ENCODE assay signal across 8 cellular contexts in genomic region chr20:47356526-47357295, GRCh38. TPM values are rescaled to one million over a fixed set of nuclear protein-coding genes. Genes with fewer than 3 reads are reported as not detected.
DNase-seq lines count a peak whose midpoint lies in the region; ATAC-seq and TF ChIP-seq lines count a peak whose summit lies in the region.

Gene ZMYND8 (minus strand): TSS chr20:47356699. CDS start chr20:47356670, 29 bp downstream.

- H3K27ac Mint-ChIP-seq in T-helper 2 cell treated with Interferon-gamma antibody and Interleukin-4, amounts not matched to agents 5 μg/mL and 100 μg/mL, for 36 hours, result peak within 1 kb of the TSS; percentile 97

- H3K9me3 Mint-ChIP-seq in T-helper 2 cell treated with Interferon-gamma antibody and Interleukin-4, amounts not matched to agents 5 μg/mL and 100 μg/mL, for 36 hours, result no peaks in the 10 kb centered on the region

- no peaks in the 10 kb centered on the region for H3K27me3 Mint-ChIP-seq in T-helper 2 cell treated with Interferon-gamma antibody and Interleukin-4, amounts not matched to agents 5 μg/mL and 100 μg/mL, for 36 hours (ENCODE audit: low read depth)

- H3K36me3 Mint-ChIP-seq in T-helper 2 cell treated with Interferon-gamma antibody and Interleukin-4, amounts not matched to agents 5 μg/mL and 100 μg/mL, for 36 hours (ENCODE audit: low read depth), result peaks cover 28% of the 10 kb centered on the region

- peak within 1 kb of the TSS; percentile 73 for H3K4me3 ChIP-seq in GM06990 (replicated peaks; ENCODE audit: low read depth, low read length)
- peak within 1 kb of the TSS; percentile 61 for H3K4me3 ChIP-seq in psoas muscle

- H3K27me3 ChIP-seq in GM06990 (replicated peaks; ENCODE audit: control insufficient read depth, insufficient read depth, low read length) (no peaks in the 10 kb centered on the region), psoas muscle (ENCODE audit: insufficient read depth in 3 of 3, low read length in 2 of 3) (no peaks in the 10 kb centered on the region)

- peaks cover 53% of the 10 kb centered on the region for H3K4me1 Mint-ChIP-seq in T-helper 2 cell treated with Interferon-gamma antibody and Interleukin-4, amounts not matched to agents 5 μg/mL and 100 μg/mL, for 36 hours (ENCODE audit: low read depth)

- peak within 1 kb of the TSS; percentile 97 for H3K27ac ChIP-seq in psoas muscle

- DNase-seq in GM06990 (ENCODE audit: extremely low read depth, insufficient read length) (peak; percentile 95), NCI-H2081 (lab: John Stamatoyannopoulos, UW) (peak; percentile 86 to 95), amygdala (lab: John Stamatoyannopoulos, UW) (peak; percentile 85 to 99 (median 93)), left cardiac atrium (peak; percentile 87), psoas muscle (peak; percentile 85 to 91), ureter (ENCODE audit: low spot score) (peak; percentile 97)
- peak; percentile 95 for DNase-seq in T-helper 2 cell treated with Interferon-gamma antibody and Interleukin-4, amounts not matched to agents 5 μg/mL and 100 μg/mL, for 36 hours (ENCODE audit: low spot score)

- peaks cover 93% of the 10 kb centered on the region for H3K4me1 ChIP-seq in psoas muscle

- WGBS in psoas muscle, 3 donors, result 6 to 8% (median 7%) methylated on average over 20 to 21 of the region's 21 CpGs

- TF ChIP-seq CTCF in GM06990 (IDR thresholded peaks at IDR 0.05; ENCODE audit: insufficient read depth, low read length, poor library complexity, severe bottlenecking) (no peak), psoas muscle (IDR thresholded peaks at IDR 0.05) (no peak)

- H3K9me3 ChIP-seq in psoas muscle, result no peaks in the 10 kb centered on the region

- no peak within 1 kb of the TSS for H3K4me3 Mint-ChIP-seq in T-helper 2 cell treated with Interferon-gamma antibody and Interleukin-4, amounts not matched to agents 5 μg/mL and 100 μg/mL, for 36 hours

- intact Hi-C loops in left cardiac atrium (cut with DNase I), result loop anchor here in 1 of 2 donors (5.0 kb wide), 1 partner anchor 39 kb away; no protein-coding TSS in a partner anchor
- intact Hi-C loops in psoas muscle (cut with DNase I), result no loop called here

- ATAC-seq in HG02840 (IDR thresholded peaks at IDR 0.05; ENCODE audit: low FRiP score, unreplicated experiment) (peak; percentile 41), left cardiac atrium (peak; percentile 67 to 71), psoas muscle (peak; percentile 50 to 72 (median 66))

- H3K36me3 ChIP-seq in GM06990 (ENCODE audit: control insufficient read depth, insufficient read depth, low read length), result no peaks in the 10 kb centered on the region
- H3K36me3 ChIP-seq in psoas muscle (ENCODE audit: insufficient read depth in 1 of 2, low read depth in 1 of 2), result no peaks in the 10 kb centered on the region

RNA-seq across cellular contexts. Expression of gene ZMYND8, which starts in this region (rescaled TPM):
- total RNA-seq in left cardiac atrium (10 to 100 TPM; 22.6 to 27.5 TPM), psoas muscle (10 to 100 TPM; 17.7 to 42.9 (median 22.4) TPM), ureter (113 TPM)
- 1 to 10 TPM; 4.7 to 9.5 (median 8.2) TPM for polyA plus RNA-seq in psoas muscle

Comparison
In these comparisons a context has a peak if more than half of its experiments do, and no peak if none do; other contexts are left out.
1. Peak in every context shown above with its lines: DNase-seq, ATAC-seq, H3K4me3 ChIP-seq and H3K27ac ChIP-seq.